33 cellular contexts compared by ENCODE assay signal in genomic region chr15:68894208-68894607, GRCh38. TPM values are rescaled to one million over a fixed set of nuclear protein-coding genes. Genes with fewer than 3 reads are reported as not detected.
"Had no signal": no experiment of that assay in that cellular context is flagged by ENCODE, and none has a peak within 500 bp of the region (broad histone marks: within the 10 kb centered on the region; RNA-seq: fewer than 3 reads in every experiment).

No MANE protein-coding gene starts in this region.

- DNase-seq: colonic mucosa; effector CD8-positive, alpha-beta T cell; endodermal cell; foreskin keratinocyte; heart right ventricle; hippocampal formation; kidney glomerular epithelial cell; left colon; left ventricle myocardium superior; lower lobe of right lung; mucosa of descending colon; naive B cell; pancreas; stimulated activated CD4-positive, alpha-beta T cell treated with anti-CD3 and anti-CD28 coated beads, Interleukin-12 subunit alpha, Interleukin-12 subunit beta, amount 100 ng/mL, for 4 hours; stimulated activated CD4-positive, alpha-beta T cell treated with anti-CD3 and anti-CD28 coated beads, Interleukin-1b, Interleukin-23, amount 100 ng/mL, for 48 hours; stimulated activated CD4-positive, alpha-beta T cell treated with anti-CD3 and anti-CD28 coated beads, Interleukin-4, amount 100 ng/mL, for 1 hour; stimulated activated CD8-positive, alpha-beta memory T cell treated with anti-CD3 and anti-CD28 coated beads, Interleukin-4, amount 100 ng/mL, for 48 hours; stimulated activated naive CD4-positive, alpha-beta T cell; stimulated activated naive CD8-positive, alpha-beta T cell treated with anti-CD3 and anti-CD28 coated beads, Interleukin-15, amount 100 ng/mL, for 72 hours; trophoblast cell had no signal

- H3K36me3 ChIP-seq: colonic mucosa, gastroesophageal sphincter, heart right ventricle, lower lobe of right lung, neutrophil, pancreas, right atrium auricular region, suprapubic skin had no signal

- H3K4me3 ChIP-seq: colonic mucosa, gastroesophageal sphincter, heart right ventricle, lower lobe of right lung, mucosa of descending colon, pancreas, right atrium auricular region, smooth muscle cell, suprapubic skin had no signal

- H3K4me1 ChIP-seq: colonic mucosa, foreskin keratinocyte, gastroesophageal sphincter, heart right ventricle, lower lobe of right lung, right atrium auricular region, suprapubic skin had no signal

- H3K9me3 ChIP-seq: colonic mucosa, gastroesophageal sphincter, heart right ventricle, lower lobe of right lung, mucosa of descending colon, neutrophil, pancreas, right atrium auricular region, suprapubic skin had no signal

- ATAC-seq: esophagus mucosa; foreskin keratinocyte; gastroesophageal sphincter; heart right ventricle; left colon; left ventricle myocardium superior; lower lobe of right lung; mucosa of descending colon; natural killer cell treated with Interleukin-12 subunit alpha and Interleukin-12 subunit beta and Interleukin-15 and Interleukin-18, amount 100 ng/mL, for 72 hours; pancreas; sciatic nerve; stimulated activated naive CD8-positive, alpha-beta T cell treated with anti-CD3 and anti-CD28 coated beads, Interleukin-15, amount 100 ng/mL, for 72 hours had no signal

- H3K27me3 ChIP-seq: colonic mucosa, pancreas, right atrium auricular region had no signal

- FAIRE-seq: islet of Langerhans, pancreas had no signal

- H3K4me2 ChIP-seq: smooth muscle cell had no signal

- H3K27ac ChIP-seq: colonic mucosa, epithelial cell of prostate, foreskin keratinocyte, gastroesophageal sphincter, heart right ventricle, lower lobe of right lung, neutrophil, pancreas, right atrium auricular region, suprapubic skin had no signal

RNA-seq across cellular contexts. Expression of gene SPESP1, which starts 36.1 kb away (rescaled TPM):
- total RNA-seq: chondrocyte, endodermal cell, mesothelial cell of epicardium, neural crest cell, smooth muscle cell had no signal
- polyA plus RNA-seq: smooth muscle cell had no signal
